ENCODE assay signal across 1 cellular context in genomic region chr2:166329465-166329864, GRCh38.
TF ChIP-seq lines count a peak whose summit lies in the region.

No MANE protein-coding gene starts in this region.

TF ChIP-seq in HepG2, 621 proteins besides CTCF, POLR2A, EP300 and RAD21 (continued from another document and continues in another):
- peak; percentile 61; the same call in 1 of the 2 replicates for TF ChIP-seq BRF2 (CRISPR knock-in tag; IDR thresholded peaks at IDR 0.05)
- no peak for TF ChIP-seq XRCC5 (optimal IDR thresholded peaks at IDR 0.05; ENCODE audit: low read length)
- TF ChIP-seq PHB2 (IDR thresholded peaks at IDR 0.05; ENCODE audit: partially characterized antibody): no peak
- TF ChIP-seq GATAD1 (CRISPR knock-in tag; IDR thresholded peaks at IDR 0.05): no peak
- no peak for TF ChIP-seq POLR2AphosphoS2 (IDR thresholded peaks at IDR 0.05; ENCODE audit: low read depth, low read length)
- TF ChIP-seq ZNF616 (CRISPR knock-in tag; IDR thresholded peaks at IDR 0.05; ENCODE audit: low read depth): 0 out of 2 replicates have a peak, but pooled peaks have one; percentile 26
- TF ChIP-seq SATB2 (CRISPR knock-in tag; IDR thresholded peaks at IDR 0.05): no peak
- no peak for TF ChIP-seq ZFP36L2 (CRISPR knock-in tag; IDR thresholded peaks at IDR 0.05)
- TF ChIP-seq ZNF331 (CRISPR knock-in tag; IDR thresholded peaks at IDR 0.05): peak; percentile 83; the same call in 1 of the 2 replicates
- TF ChIP-seq KAT2B (IDR thresholded peaks at IDR 0.05; ENCODE audit: borderline replicate concordance, low read depth, low read length): no peak
- TF ChIP-seq ZNF281 (CRISPR knock-in tag; IDR thresholded peaks at IDR 0.05; ENCODE audit: borderline replicate concordance): peak; percentile 20; the same call in 1 of the 2 replicates
- TF ChIP-seq TFAP4 (IDR thresholded peaks at IDR 0.05; ENCODE audit: borderline replicate concordance, low read depth): peak; percentile 50
- TF ChIP-seq ATF2 (CRISPR knock-in tag; IDR thresholded peaks at IDR 0.05): peak; percentile 57; the same call in 1 of the 2 replicates
- TF ChIP-seq CCAR2 (optimal IDR thresholded peaks at IDR 0.05; ENCODE audit: low read depth, low read length): no peak
- TF ChIP-seq ZNF275 (CRISPR knock-in tag; IDR thresholded peaks at IDR 0.05; ENCODE audit: borderline replicate concordance): no peak
- no peak for TF ChIP-seq SRSF4 (IDR thresholded peaks at IDR 0.05; ENCODE audit: low read depth, low read length, poor library complexity, severe bottlenecking)
- TF ChIP-seq ZNF740 (CRISPR knock-in tag; IDR thresholded peaks at IDR 0.05): peak; percentile 81
- no peak for TF ChIP-seq ZNF432 (CRISPR knock-in tag; IDR thresholded peaks at IDR 0.05; ENCODE audit: borderline replicate concordance)
- TF ChIP-seq MXD4 (CRISPR knock-in tag; IDR thresholded peaks at IDR 0.05): 0 out of 2 replicates have a peak, but pooled peaks have one; percentile 59
- 0 out of 2 replicates have a peak, but pooled peaks have one; percentile 29 for TF ChIP-seq TOPORS (CRISPR knock-in tag; IDR thresholded peaks at IDR 0.05)
- peak; percentile 71; the same call in 1 of the 2 replicates for TF ChIP-seq ZGPAT (CRISPR knock-in tag; IDR thresholded peaks at IDR 0.05)
- peak; percentile 53 for TF ChIP-seq NR2F6 (IDR thresholded peaks at IDR 0.05)
- peak; percentile 66; the same call in 1 of the 2 replicates for TF ChIP-seq NR2F6 (CRISPR knock-in tag; IDR thresholded peaks at IDR 0.05)
- no peak for TF ChIP-seq ZNF512 (CRISPR knock-in tag; IDR thresholded peaks at IDR 0.05)
- TF ChIP-seq TBX3 (IDR thresholded peaks at IDR 0.05; ENCODE audit: borderline replicate concordance): peak; percentile 60; the same call in 1 of the 2 replicates
- no peak for TF ChIP-seq NFE2L1 (CRISPR knock-in tag; IDR thresholded peaks at IDR 0.05; ENCODE audit: borderline replicate concordance)
- no peak for TF ChIP-seq ZNF672 (CRISPR knock-in tag; IDR thresholded peaks at IDR 0.05)
- peak; percentile 60; the same call in 1 of the 2 replicates for TF ChIP-seq CREM (IDR thresholded peaks at IDR 0.05)
- no peak for TF ChIP-seq CREM (CRISPR knock-in tag; IDR thresholded peaks at IDR 0.05)
- no peak for TF ChIP-seq RFXAP (CRISPR knock-in tag; IDR thresholded peaks at IDR 0.05; ENCODE audit: borderline replicate concordance)
- 0 out of 2 replicates have a peak, but pooled peaks have one; percentile 25 for TF ChIP-seq ZFYVE20 (CRISPR knock-in tag; IDR thresholded peaks at IDR 0.05; ENCODE audit: borderline replicate concordance, low read depth)
- TF ChIP-seq TEAD2 (CRISPR knock-in tag; IDR thresholded peaks at IDR 0.05): no peak
- no peak for TF ChIP-seq SNAPC4 (CRISPR knock-in tag; IDR thresholded peaks at IDR 0.05)
- no peak for TF ChIP-seq ZBTB21 (CRISPR knock-in tag; IDR thresholded peaks at IDR 0.05)
- TF ChIP-seq ARHGAP35 (CRISPR knock-in tag; IDR thresholded peaks at IDR 0.05; ENCODE audit: borderline replicate concordance): no peak
- TF ChIP-seq NFIB (CRISPR knock-in tag; IDR thresholded peaks at IDR 0.05; ENCODE audit: borderline replicate concordance): no peak
- TF ChIP-seq ZFP90 (CRISPR knock-in tag; IDR thresholded peaks at IDR 0.05; ENCODE audit: borderline replicate concordance): no peak
- TF ChIP-seq ISL2 (CRISPR knock-in tag; IDR thresholded peaks at IDR 0.05): peak; percentile 79; the same call in 1 of the 2 replicates
- peak; percentile 79 for TF ChIP-seq RXRB (CRISPR knock-in tag; IDR thresholded peaks at IDR 0.05; ENCODE audit: borderline replicate concordance)
- no peak for TF ChIP-seq EEA1 (CRISPR knock-in tag; IDR thresholded peaks at IDR 0.05; ENCODE audit: borderline replicate concordance)
- no peak; the same call in 1 of the 2 replicates for TF ChIP-seq ZBTB20 (CRISPR knock-in tag; IDR thresholded peaks at IDR 0.05; ENCODE audit: borderline replicate concordance, low read depth)
